8 cellular contexts compared by ENCODE assay signal in the genomic region with DNA sequence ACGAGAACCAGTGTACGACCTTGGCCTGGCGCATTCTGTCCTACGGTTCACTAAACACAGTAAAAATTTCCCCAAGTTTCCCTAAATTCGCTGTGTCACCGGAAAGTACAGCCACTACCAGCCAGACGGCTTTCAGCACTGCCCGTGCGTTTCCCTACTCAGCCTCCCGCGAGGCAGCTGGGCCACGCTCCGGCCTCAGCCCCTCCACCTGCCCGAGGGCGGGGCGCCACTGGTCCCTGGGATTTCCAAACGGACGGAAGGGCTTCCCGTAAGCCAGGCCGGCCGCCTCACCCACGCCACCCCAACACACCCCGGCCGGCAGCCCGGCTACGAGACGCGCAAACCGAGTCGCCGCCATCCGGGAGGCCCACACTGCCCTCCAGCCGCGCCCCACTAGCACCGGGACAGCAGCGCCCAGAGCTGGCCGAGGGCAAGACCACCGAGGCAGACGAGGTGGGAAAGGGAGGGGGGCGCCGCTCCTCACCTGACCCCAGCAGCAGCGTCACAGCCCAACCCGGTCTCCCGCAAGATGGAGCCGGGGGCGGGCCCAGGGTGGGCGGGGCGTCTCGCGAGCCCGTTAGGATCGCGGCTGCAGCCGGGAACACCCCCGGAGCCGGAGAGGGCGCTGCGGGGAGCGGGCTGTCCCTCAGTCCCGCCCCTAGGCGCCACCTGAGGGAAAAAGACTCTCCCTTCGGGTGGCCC. TPM values are rescaled to one million over a fixed set of nuclear protein-coding genes. Genes with fewer than 3 reads are reported as not detected.
DNase-seq lines count a peak whose midpoint lies in the region; ATAC-seq lines count a peak whose summit lies in the region.

Gene ANXA7 (minus strand): TSS at position 531 of the 702 bp plus-strand sequence. CDS start 13,202 bp downstream, outside the sequence.

- intact Hi-C loops in activated T-helper 1 cell treated with anti-CD3 and anti-CD28 coated beads, Interleukin-12 subunit alpha, Interleukin-12 subunit beta, Interleukin-2, Interleukin-4 antibody, amounts not matched to agents 30 ng/mL and 10 ng/mL and 1 ng/mL, durations not matched to agents 14 hours and 24 hours and 36 hours (cut with micrococcal nuclease) = loop anchor here (1.0 kb wide), 6 partner anchors 55 to 245 kb away; partner anchors contain the start of genes CFAP70, DNAJC9, ECD and FAM149B1
- intact Hi-C loops in naive thymus-derived CD4-positive, alpha-beta T cell (cut with micrococcal nuclease) = loop anchor here (1.0 to 10.0 kb wide), 11 partner anchors 55 to 1819 kb away; partner anchors contain the start of genes CFAP70 (in 2 of the 2), MRPS16 (in 2 of the 2), SEC24C (in 2 of the 2) and CAMK2G (in 1 of the 2)

- H3K9me3 ChIP-seq in KOPT-K1 (ENCODE audit: insufficient read depth, low read length, poor library complexity, severe bottlenecking) = no peaks in the 10 kb centered on the region
- no peaks in the 10 kb centered on the region for H3K9me3 ChIP-seq in naive thymus-derived CD4-positive, alpha-beta T cell (ENCODE audit: control insufficient read depth in 2 of 3, low read length in 3 of 3)

- peak within 1 kb of the TSS; percentile 90 for H3K27ac Mint-ChIP-seq in activated T-helper 1 cell treated with anti-CD3 and anti-CD28 coated beads, Interleukin-12 subunit alpha, Interleukin-12 subunit beta, Interleukin-2, Interleukin-4 antibody, amounts not matched to agents 30 ng/mL and 10 ng/mL and 1 ng/mL, durations not matched to agents 14 hours and 24 hours and 36 hours
- peak within 1 kb of the TSS; percentile 83 to 95 (median 90) for H3K27ac Mint-ChIP-seq in naive thymus-derived CD4-positive, alpha-beta T cell
- H3K27ac Mint-ChIP-seq in stimulated activated memory B cell treated with anti-CD40 and anti-IgM and Interleukin-4, amounts not matched to agents 10 μg/mL and 1 μg/mL and 100 μg/mL, for 72 hours = peak within 1 kb of the TSS; percentile 97

- peak within 1 kb of the TSS; percentile 92 for H3K4me3 Mint-ChIP-seq in activated T-helper 1 cell treated with anti-CD3 and anti-CD28 coated beads, Interleukin-12 subunit alpha, Interleukin-12 subunit beta, Interleukin-2, Interleukin-4 antibody, amounts not matched to agents 30 ng/mL and 10 ng/mL and 1 ng/mL, durations not matched to agents 14 hours and 24 hours and 36 hours
- peak within 1 kb of the TSS; percentile 82 to 97 (median 94) for H3K4me3 Mint-ChIP-seq in naive thymus-derived CD4-positive, alpha-beta T cell
- peak within 1 kb of the TSS; percentile 97 for H3K4me3 Mint-ChIP-seq in stimulated activated memory B cell treated with anti-CD40 and anti-IgM and Interleukin-4, amounts not matched to agents 10 μg/mL and 1 μg/mL and 100 μg/mL, for 72 hours

- peaks cover 8 to 16% of the 10 kb centered on the region in 2 donors for H3K4me1 ChIP-seq in naive thymus-derived CD4-positive, alpha-beta T cell (ENCODE audit: control insufficient read depth in 2 of 2, insufficient read depth in 2 of 2, low read length in 2 of 2)

- H3K4me3 ChIP-seq in naive thymus-derived CD4-positive, alpha-beta T cell (ENCODE audit: low read length) = peak within 1 kb of the TSS; percentile 78

- no peaks in the 10 kb centered on the region for H3K9me3 Mint-ChIP-seq in activated T-helper 1 cell treated with anti-CD3 and anti-CD28 coated beads, Interleukin-12 subunit alpha, Interleukin-12 subunit beta, Interleukin-2, Interleukin-4 antibody, amounts not matched to agents 30 ng/mL and 10 ng/mL and 1 ng/mL, durations not matched to agents 14 hours and 24 hours and 36 hours
- peaks cover 0 to 2% (median 0%) of the 10 kb centered on the region in 11 donors for H3K9me3 Mint-ChIP-seq in naive thymus-derived CD4-positive, alpha-beta T cell
- H3K9me3 Mint-ChIP-seq in stimulated activated memory B cell treated with anti-CD40 and anti-IgM and Interleukin-4, amounts not matched to agents 10 μg/mL and 1 μg/mL and 100 μg/mL, for 72 hours = no peaks in the 10 kb centered on the region

- peak; percentile 85 for DNase-seq in EH (ENCODE audit: low read depth)
- peak; percentile 78 for DNase-seq in RPMI7951 (ENCODE audit: low read depth)
- DNase-seq in activated T-helper 1 cell treated with anti-CD3 and anti-CD28 coated beads, Interleukin-12 subunit alpha, Interleukin-12 subunit beta, Interleukin-2, Interleukin-4 antibody, amounts not matched to agents 30 ng/mL and 10 ng/mL and 1 ng/mL, durations not matched to agents 14 hours and 24 hours and 36 hours (ENCODE audit: low spot score) = peak; percentile 89
- DNase-seq in fibroblast of gingiva (ENCODE audit: low read depth) = peak; percentile 80
- DNase-seq in naive thymus-derived CD4-positive, alpha-beta T cell = peak; percentile 78 to 93 (median 85)

- H3K4me1 Mint-ChIP-seq in activated T-helper 1 cell treated with anti-CD3 and anti-CD28 coated beads, Interleukin-12 subunit alpha, Interleukin-12 subunit beta, Interleukin-2, Interleukin-4 antibody, amounts not matched to agents 30 ng/mL and 10 ng/mL and 1 ng/mL, durations not matched to agents 14 hours and 24 hours and 36 hours (ENCODE audit: low read depth) = peaks cover 45% of the 10 kb centered on the region
- peaks cover 39 to 60% (median 53%) of the 10 kb centered on the region in 7 donors for H3K4me1 Mint-ChIP-seq in naive thymus-derived CD4-positive, alpha-beta T cell
- peaks cover 58% of the 10 kb centered on the region for H3K4me1 Mint-ChIP-seq in stimulated activated memory B cell treated with anti-CD40 and anti-IgM and Interleukin-4, amounts not matched to agents 10 μg/mL and 1 μg/mL and 100 μg/mL, for 72 hours

- no peaks in the 10 kb centered on the region for H3K27me3 ChIP-seq in naive thymus-derived CD4-positive, alpha-beta T cell (ENCODE audit: control insufficient read depth in 2 of 2, insufficient read depth in 2 of 2, low read length in 2 of 2)

- H3K36me3 Mint-ChIP-seq in activated T-helper 1 cell treated with anti-CD3 and anti-CD28 coated beads, Interleukin-12 subunit alpha, Interleukin-12 subunit beta, Interleukin-2, Interleukin-4 antibody, amounts not matched to agents 30 ng/mL and 10 ng/mL and 1 ng/mL, durations not matched to agents 14 hours and 24 hours and 36 hours (ENCODE audit: low read depth) = peaks cover 14% of the 10 kb centered on the region
- H3K36me3 Mint-ChIP-seq in naive thymus-derived CD4-positive, alpha-beta T cell = peaks cover 0 to 10% (median 0%) of the 10 kb centered on the region in 5 donors
- peaks cover 18% of the 10 kb centered on the region for H3K36me3 Mint-ChIP-seq in stimulated activated memory B cell treated with anti-CD40 and anti-IgM and Interleukin-4, amounts not matched to agents 10 μg/mL and 1 μg/mL and 100 μg/mL, for 72 hours

- ATAC-seq in GM21786 (IDR thresholded peaks at IDR 0.05; ENCODE audit: unreplicated experiment) = peak; percentile 89
- ATAC-seq in naive thymus-derived CD4-positive, alpha-beta T cell = peak; percentile 99
- ATAC-seq in stimulated activated memory B cell treated with anti-CD40 and anti-IgM and Interleukin-4, amounts not matched to agents 10 μg/mL and 1 μg/mL and 100 μg/mL, for 72 hours = peak; percentile 98

- CTCF ChIA-PET in naive thymus-derived CD4-positive, alpha-beta T cell (lab: Charles Lee) = interaction anchor here (0.6 to 1.1 kb wide), 2 partner anchors 18 to 19 kb away, joined by 3 to 4 read pairs; no protein-coding TSS in a partner anchor

- no peaks in the 10 kb centered on the region for H3K27me3 Mint-ChIP-seq in activated T-helper 1 cell treated with anti-CD3 and anti-CD28 coated beads, Interleukin-12 subunit alpha, Interleukin-12 subunit beta, Interleukin-2, Interleukin-4 antibody, amounts not matched to agents 30 ng/mL and 10 ng/mL and 1 ng/mL, durations not matched to agents 14 hours and 24 hours and 36 hours (ENCODE audit: insufficient read depth)
- peaks cover 0 to 4% (median 0%) of the 10 kb centered on the region in 5 donors for H3K27me3 Mint-ChIP-seq in naive thymus-derived CD4-positive, alpha-beta T cell
- no peaks in the 10 kb centered on the region for H3K27me3 Mint-ChIP-seq in stimulated activated memory B cell treated with anti-CD40 and anti-IgM and Interleukin-4, amounts not matched to agents 10 μg/mL and 1 μg/mL and 100 μg/mL, for 72 hours

- H3K27ac ChIP-seq in KOPT-K1 (ENCODE audit: low read depth, low read length, poor library complexity, severe bottlenecking) = peak within 1 kb of the TSS; percentile 79
- H3K27ac ChIP-seq in naive thymus-derived CD4-positive, alpha-beta T cell (ENCODE audit: low read depth, low read length) = peak within 1 kb of the TSS; percentile 98

- H3K36me3 ChIP-seq in KOPT-K1 (ENCODE audit: insufficient read depth, low read length) = no peaks in the 10 kb centered on the region
- peaks cover 0 to 8% (median 0%) of the 10 kb centered on the region in 3 experiments for H3K36me3 ChIP-seq in naive thymus-derived CD4-positive, alpha-beta T cell (ENCODE audit: control insufficient read depth in 2 of 3, insufficient read depth in 3 of 3, low read length in 3 of 3)

- POLR2A ChIA-PET in naive thymus-derived CD4-positive, alpha-beta T cell (lab: Charles Lee) = interaction anchor here (0.5 to 3.3 kb wide), 12 partner anchors 10 to 1048 kb away, joined by 3 to 22 read pairs (median 4); partner anchors contain the start of genes CFAP70, MRPS16 and PPP3CB

RNA-seq across cellular contexts. Expression of gene ANXA7, which starts in this region (rescaled TPM):
- 105 and 106 TPM in 2 replicates for total RNA-seq in RPMI7951 (2014; rRNA removed; shearing (Covaris generic))
- 152 and 157 TPM in 2 replicates for total RNA-seq in activated T-helper 1 cell treated with anti-CD3 and anti-CD28 coated beads, Interleukin-12 subunit alpha, Interleukin-12 subunit beta, Interleukin-2, Interleukin-4 antibody, amounts not matched to agents 30 ng/mL and 10 ng/mL and 1 ng/mL, durations not matched to agents 14 hours and 24 hours and 36 hours
- 100 to 1,000 TPM in 1 of 5 experiments, 10 to 100 TPM in 4; 74.8 to 118 (median 97.3) TPM for total RNA-seq in naive thymus-derived CD4-positive, alpha-beta T cell
- 100 to 1,000 TPM; 187 to 205 TPM for polyA plus RNA-seq in naive thymus-derived CD4-positive, alpha-beta T cell

Comparison
In these comparisons a context has a peak if more than half of its experiments do, and no peak if none do; other contexts are left out.
1. Peak in every context shown above with its lines: DNase-seq, ATAC-seq, H3K4me3 ChIP-seq and H3K27ac ChIP-seq.